ENCODE assay signal across 20 cellular contexts in the genomic region with DNA sequence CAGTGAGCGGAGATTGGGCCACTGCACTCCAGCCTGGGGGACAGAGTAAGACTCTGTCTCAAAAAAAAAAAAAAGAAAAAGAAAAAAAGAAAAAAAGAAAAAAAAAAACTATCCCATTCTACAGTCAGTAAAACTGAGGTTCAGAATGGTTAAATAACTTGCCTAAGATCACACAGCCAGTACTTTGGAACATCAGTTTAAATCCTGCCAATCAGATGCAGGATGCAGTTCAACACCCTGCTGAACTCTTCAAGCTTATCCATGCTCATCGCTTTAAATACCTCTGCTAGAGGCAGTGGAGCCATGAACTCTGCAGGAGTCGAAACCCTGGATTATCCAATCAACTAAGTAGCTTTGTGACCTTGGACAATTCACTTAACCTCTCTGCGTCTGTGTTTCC. TPM values are rescaled to one million over a fixed set of nuclear protein-coding genes. Genes with fewer than 3 reads are reported as not detected.
"Had no signal": no experiment of that assay in that cellular context is flagged by ENCODE, and none has a peak within 500 bp of the region (broad histone marks: within the 10 kb centered on the region; RNA-seq: fewer than 3 reads in every experiment).

No MANE protein-coding gene starts in this region.

- H3K4me3 Mint-ChIP-seq: endodermal cell; stimulated activated naive B cell treated with anti-CD40 and anti-IgM and Interleukin-4, amounts not matched to agents 10 μg/mL and 1 μg/mL and 100 μg/mL, for 72 hours; stimulated activated naive CD8-positive, alpha-beta T cell treated with anti-CD3 and anti-CD28 coated beads, Interleukin-15, amount 100 ng/mL, for 72 hours had no signal

- H3K27ac ChIP-seq: heart left ventricle, parathyroid adenoma, prostate gland, sigmoid colon had no signal

- H3K27me3 Mint-ChIP-seq: naive B cell; stimulated activated naive B cell treated with anti-CD40 and anti-IgM and Interleukin-4, amounts not matched to agents 10 μg/mL and 1 μg/mL and 100 μg/mL, for 72 hours; stimulated activated naive CD8-positive, alpha-beta T cell treated with anti-CD3 and anti-CD28 coated beads, Interleukin-15, amount 100 ng/mL, for 72 hours; type B pancreatic cell had no signal

- H3K27ac Mint-ChIP-seq: endodermal cell; stimulated activated naive B cell treated with anti-CD40 and anti-IgM and Interleukin-4, amounts not matched to agents 10 μg/mL and 1 μg/mL and 100 μg/mL, for 72 hours; stimulated activated naive CD8-positive, alpha-beta T cell treated with anti-CD3 and anti-CD28 coated beads, Interleukin-15, amount 100 ng/mL, for 72 hours; type B pancreatic cell had no signal

- DNase-seq: endodermal cell; foreskin melanocyte; hippocampal formation; left colon; left ventricle myocardium superior; mesenchymal stem cell; naive B cell; sigmoid colon; stimulated activated CD4-positive, alpha-beta T cell treated with anti-CD3 and anti-CD28 coated beads, Interleukin-2, amount 100 ng/mL, for 24 hours; stimulated activated CD4-positive, alpha-beta T cell treated with anti-CD3 and anti-CD28 coated beads, Interleukin-4, amount 100 ng/mL, for 4 hours; stimulated activated naive B cell treated with anti-CD40 and anti-IgM and Interleukin-4, amounts not matched to agents 10 μg/mL and 1 μg/mL and 100 μg/mL, for 72 hours; stimulated activated naive CD8-positive, alpha-beta T cell treated with anti-CD3 and anti-CD28 coated beads, Interleukin-15, amount 100 ng/mL, for 72 hours had no signal

- H3K36me3 Mint-ChIP-seq: stimulated activated naive B cell treated with anti-CD40 and anti-IgM and Interleukin-4, amounts not matched to agents 10 μg/mL and 1 μg/mL and 100 μg/mL, for 72 hours had no signal

- H3K9me3 Mint-ChIP-seq: endodermal cell; naive B cell; nephron; stimulated activated naive B cell treated with anti-CD40 and anti-IgM and Interleukin-4, amounts not matched to agents 10 μg/mL and 1 μg/mL and 100 μg/mL, for 72 hours; stimulated activated naive CD8-positive, alpha-beta T cell treated with anti-CD3 and anti-CD28 coated beads, Interleukin-15, amount 100 ng/mL, for 72 hours; type B pancreatic cell had no signal

RNA-seq across cellular contexts. Expression of a gene that starts 16.9 kb away (rescaled TPM):
- total RNA-seq: endodermal cell, endothelial cell of umbilical vein, glomerular endothelial cell, kidney epithelial cell, left ventricle myocardium superior had no signal
